25 cellular contexts compared by ENCODE assay signal in the genomic region with DNA sequence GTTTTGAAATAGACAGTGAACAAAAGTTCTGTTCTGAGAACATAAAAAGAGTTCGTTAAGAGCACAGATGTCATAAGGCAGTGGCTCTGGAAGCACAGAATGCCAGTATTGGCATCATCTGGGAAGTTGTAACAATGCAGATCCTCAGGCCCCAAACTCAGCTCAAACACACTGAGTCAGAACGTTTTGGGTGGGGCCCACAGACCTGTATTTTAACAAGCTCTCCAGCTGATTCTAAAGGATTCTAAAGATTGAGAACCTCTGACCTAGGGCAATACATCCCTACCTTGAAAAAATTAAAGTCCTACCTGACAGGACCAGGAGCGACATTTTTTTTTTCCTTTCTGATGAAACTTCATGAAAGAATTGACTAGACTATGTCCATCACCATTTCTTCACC.
"Had no signal": no experiment of that assay in that cellular context is flagged by ENCODE, and none has a peak within 500 bp of the region (broad histone marks: within the 10 kb centered on the region; RNA-seq: fewer than 3 reads in every experiment).

No MANE protein-coding gene starts in this region.

- H3K4me1 Mint-ChIP-seq: memory B cell had no signal

- H3K4me3 Mint-ChIP-seq: dendritic cell treated with granulocyte-macrophage colony-stimulating factor and Interleukin-4, amounts not matched to agents 40 ng/mL and 50 ng/mL, for 4 days; effector memory CD8-positive, alpha-beta T cell; endodermal cell; memory B cell had no signal

- H3K27ac ChIP-seq: colonic mucosa, esophagus muscularis mucosa, gastrocnemius medialis, heart right ventricle, left lung, lower lobe of right lung had no signal

- H3K4me1 ChIP-seq: colonic mucosa, left lung, lower lobe of right lung had no signal

- H3K27me3 ChIP-seq: colonic mucosa, esophagus muscularis mucosa, gastrocnemius medialis, heart right ventricle, left lung had no signal

- H3K4me3 ChIP-seq: colonic mucosa, esophagus muscularis mucosa, gastrocnemius medialis, heart right ventricle, left lung, lower lobe of right lung had no signal

- DNase-seq: cerebellar nuclear complex; colonic mucosa; cortex of kidney; effector CD8-positive, alpha-beta T cell; effector memory CD8-positive, alpha-beta T cell; endodermal cell; foreskin fibroblast; foreskin melanocyte; gastrocnemius medialis; glutamatergic neuron; head of caudate nucleus; heart right ventricle; hippocampal formation; left cardiac atrium; left lung; left ventricle myocardium superior; lower lobe of right lung; midbrain had no signal

- H3K36me3 ChIP-seq: colonic mucosa, esophagus muscularis mucosa, gastrocnemius medialis, left lung had no signal

- ATAC-seq: effector memory CD8-positive, alpha-beta T cell; gastrocnemius medialis; left cardiac atrium; left ventricle myocardium superior had no signal

- H3K27ac Mint-ChIP-seq: dendritic cell treated with granulocyte-macrophage colony-stimulating factor and Interleukin-4, amounts not matched to agents 40 ng/mL and 50 ng/mL, for 4 days; effector memory CD8-positive, alpha-beta T cell; endodermal cell; memory B cell had no signal

- H3K36me3 Mint-ChIP-seq: memory B cell had no signal

- H3K9me3 ChIP-seq: colonic mucosa, esophagus muscularis mucosa, gastrocnemius medialis, heart right ventricle, left lung, lower lobe of right lung had no signal

- H3K27me3 Mint-ChIP-seq: dendritic cell treated with granulocyte-macrophage colony-stimulating factor and Interleukin-4, amounts not matched to agents 40 ng/mL and 50 ng/mL, for 4 days had no signal

- FAIRE-seq: endometrium, endothelial cell of umbilical vein, islet of Langerhans, keratinocyte had no signal

- H3K9me3 Mint-ChIP-seq: dendritic cell treated with granulocyte-macrophage colony-stimulating factor and Interleukin-4, amounts not matched to agents 40 ng/mL and 50 ng/mL, for 4 days; effector memory CD8-positive, alpha-beta T cell; endodermal cell; memory B cell had no signal
